10 cellular contexts compared by ENCODE assay signal in the genomic region with DNA sequence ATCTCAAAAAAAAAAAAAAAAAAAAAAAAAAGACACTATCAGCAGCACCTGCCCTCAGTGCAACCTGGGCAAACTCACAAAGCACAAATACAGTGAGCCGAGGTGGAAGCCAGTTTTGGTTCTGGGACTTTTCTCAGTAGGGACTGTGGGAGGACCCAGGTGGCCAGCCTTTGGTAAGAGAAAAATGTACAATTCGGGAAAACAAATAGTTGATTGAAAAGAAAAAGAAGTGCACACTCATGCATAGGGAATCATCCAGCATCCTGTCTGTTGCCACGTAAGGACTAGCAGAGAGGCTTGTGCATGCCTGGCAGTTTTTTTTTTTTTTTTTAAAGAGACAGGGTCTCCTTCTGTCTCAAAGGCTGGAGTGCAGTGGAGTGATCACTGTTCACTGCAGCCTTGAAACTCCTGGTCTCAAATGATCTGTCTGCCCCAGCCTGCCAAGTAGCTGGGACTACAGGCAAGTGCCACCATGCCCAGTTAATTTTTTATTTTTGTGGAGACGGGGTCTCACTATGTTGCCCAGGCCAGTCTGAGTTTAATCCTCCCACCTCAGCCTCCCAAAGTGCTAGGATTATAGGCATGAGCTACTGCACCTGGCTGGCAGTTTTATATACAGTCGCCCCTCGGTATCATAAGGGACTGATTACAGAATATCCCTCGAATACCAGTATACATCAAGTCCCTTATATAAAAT. TPM values are rescaled to one million over a fixed set of nuclear protein-coding genes. Genes with fewer than 3 reads are reported as not detected.
DNase-seq lines count a peak whose midpoint lies in the region; FAIRE-seq and TF ChIP-seq lines count a peak whose summit lies in the region.
"Had no signal": no experiment of that assay in that cellular context is flagged by ENCODE, and none has a peak within 500 bp of the region (broad histone marks: within the 10 kb centered on the region; RNA-seq: fewer than 3 reads in every experiment).

No MANE protein-coding gene starts in this region.

- TF ChIP-seq POLR2A in endothelial cell of umbilical vein (IDR thresholded peaks at IDR 0.05; ENCODE audit: low read depth, low read length) (no peak), sigmoid colon (IDR thresholded peaks at IDR 0.05) (no peak)

- peak; percentile 98 for FAIRE-seq in endothelial cell of umbilical vein (lab: Jason Lieb, UNC)

- H3K9me3 ChIP-seq in endothelial cell of umbilical vein (replicated peaks; ENCODE audit: control insufficient read depth, insufficient read depth, low read length) (no peaks in the 10 kb centered on the region), sigmoid colon (no peaks in the 10 kb centered on the region)
- H3K9me3 ChIP-seq: esophagus squamous epithelium had no signal

- DNase-seq in DMS153 (lab: John Stamatoyannopoulos, UW), result peak; percentile 44
- DNase-seq in DMS153 treated with DMSO at 0.1 percent for 48 hours (lab: John Stamatoyannopoulos, UW; ENCODE audit: unreplicated experiment), result no peak
- peak; percentile 28 for DNase-seq in NCI-H526 treated with DMSO at 0.1 percent for 48 hours (lab: John Stamatoyannopoulos, UW)
- peak; percentile 72 for DNase-seq in endothelial cell of umbilical vein (ENCODE audit: low read depth, low spot score)
- peak; percentile 63 for DNase-seq in renal cortical epithelial cell (ENCODE audit: low read depth)
- no peak for DNase-seq in NCI-H82 treated with DMSO at 0.1 percent for 48 hours (lab: John Stamatoyannopoulos, UW; ENCODE audit: unreplicated experiment)
- no peak for DNase-seq in sigmoid colon
- DNase-seq in head of caudate nucleus, result no peak
- DNase-seq: esophagus squamous epithelium had no signal

- H3K27ac ChIP-seq in endothelial cell of umbilical vein (ENCODE audit: insufficient read depth, low read depth, low read length) (peak overlapping the region; percentile 77), sigmoid colon (no peak overlapping the region)
- H3K27ac ChIP-seq: 22Rv1, esophagus squamous epithelium had no signal

- CTCF ChIA-PET in endothelial cell of umbilical vein (lab: Charles Lee), result interaction anchor here (0.7 to 1.3 kb wide), 2 partner anchors 32 to 50 kb away, joined by 3 to 4 read pairs; no protein-coding TSS in a partner anchor

- POLR2A ChIA-PET in endothelial cell of umbilical vein (lab: Charles Lee), result no interaction called here

- H3K4me2 ChIP-seq in endothelial cell of umbilical vein (ENCODE audit: insufficient read depth, low read length), result peak overlapping the region; percentile 78

- peaks cover 24% of the 10 kb centered on the region for H3K4me1 ChIP-seq in endothelial cell of umbilical vein (ENCODE audit: control insufficient read depth, extremely low read depth, insufficient read depth, low read length)
- H3K4me1 ChIP-seq in sigmoid colon, result no peaks in the 10 kb centered on the region

- TF ChIP-seq EP300 in sigmoid colon (IDR thresholded peaks at IDR 0.05), result no peak

- no peaks in the 10 kb centered on the region for H3K9me1 ChIP-seq in endothelial cell of umbilical vein (replicated peaks; ENCODE audit: control insufficient read depth, extremely low read depth, insufficient read depth, low read length)

- H3K27me3 ChIP-seq in endothelial cell of umbilical vein (ENCODE audit: control insufficient read depth in 2 of 2, insufficient read depth in 2 of 2, low read length in 2 of 2) (no peaks in the 10 kb centered on the region), sigmoid colon (no peaks in the 10 kb centered on the region)
- H3K27me3 ChIP-seq: esophagus squamous epithelium had no signal

- no peak overlapping the region for H2AFZ ChIP-seq in endothelial cell of umbilical vein (ENCODE audit: low read depth, low read length)

- no TSS peak for BruUV-seq in endothelial cell of umbilical vein (replicated peaks; lab: Mats Ljungman, UMichigan)

- H3K9ac ChIP-seq in endothelial cell of umbilical vein (replicated peaks; ENCODE audit: extremely low read depth, insufficient read depth, low read length), result peak overlapping the region; percentile 50

- peaks cover 0 to 6% of the 10 kb centered on the region in 2 experiments for H3K36me3 ChIP-seq in endothelial cell of umbilical vein (ENCODE audit: control insufficient read depth in 2 of 2, extremely low read depth in 1 of 2, insufficient read depth in 2 of 2, low read length in 2 of 2)
- H3K36me3 ChIP-seq in sigmoid colon, result no peaks in the 10 kb centered on the region
- H3K36me3 ChIP-seq: esophagus squamous epithelium had no signal

- no peaks in the 10 kb centered on the region for H4K20me1 ChIP-seq in endothelial cell of umbilical vein (replicated peaks; ENCODE audit: control insufficient read depth, extremely low read depth, insufficient read depth, low read length)

- WGBS in sigmoid colon, 2 donors, result 59 to 73% methylated on average over 7 of the region's 7 CpGs

- H3K4me3 ChIP-seq in endothelial cell of umbilical vein (replicated peaks in 1 of 3; ENCODE audit: insufficient read depth in 1 of 3, low read depth in 1 of 3, low read length in 3 of 3) (no peak overlapping the region), sigmoid colon (no peak overlapping the region)
- H3K4me3 ChIP-seq: esophagus squamous epithelium had no signal

- H3K79me2 ChIP-seq in endothelial cell of umbilical vein (ENCODE audit: control insufficient read depth, insufficient read depth, low read length), result peaks cover 13% of the 10 kb centered on the region

- TF ChIP-seq CTCF in endothelial cell of umbilical vein (IDR thresholded peaks at IDR 0.05; ENCODE audit: extremely low read depth in 1 of 2, insufficient read depth in 1 of 2, low read depth in 1 of 2, low read length in 2 of 2) (no peak), sigmoid colon (IDR thresholded peaks at IDR 0.05) (no peak)

- intact Hi-C loops in endothelial cell of umbilical vein (cut with micrococcal nuclease) (loop anchor here (2.0 kb wide), 1 partner anchor 38 kb away; a partner anchor contains a TSS), sigmoid colon (cut with DNase I) (no loop called here), head of caudate nucleus (cut with DNase I) (no loop called here)

- dilution Hi-C loops in endothelial cell of umbilical vein (cut with MboI; ENCODE audit: extremely low pct_ligation_motif_present, low sequenced_read_pairs), result no loop called here

TF ChIP-seq in endothelial cell of umbilical vein, 7 proteins besides CTCF, POLR2A, EP300 and RAD21:
- TF ChIP-seq, protein P1, sequence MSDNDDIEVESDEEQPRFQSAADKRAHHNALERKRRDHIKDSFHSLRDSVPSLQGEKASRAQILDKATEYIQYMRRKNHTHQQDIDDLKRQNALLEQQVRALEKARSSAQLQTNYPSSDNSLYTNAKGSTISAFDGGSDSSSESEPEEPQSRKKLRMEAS (IDR thresholded peaks at IDR 0.05; ENCODE audit: insufficient read depth, insufficient read length), result no peak
- no peak for TF ChIP-seq GATA2 (IDR thresholded peaks at IDR 0.05; ENCODE audit: insufficient read depth, insufficient read length, low read depth, low read length)
- no peak for TF ChIP-seq FOS (IDR thresholded peaks at IDR 0.05; ENCODE audit: borderline replicate concordance, insufficient read depth, low read length)
- TF ChIP-seq MYC (IDR thresholded peaks at IDR 0.05; ENCODE audit: low read depth, low read length), result no peak
- no peak for TF ChIP-seq JUN (IDR thresholded peaks at IDR 0.05; ENCODE audit: borderline replicate concordance, insufficient read depth, insufficient read length, low read depth)
- TF ChIP-seq EZH2 (IDR thresholded peaks at IDR 0.05; ENCODE audit: borderline replicate concordance, low read depth, low read length, severe bottlenecking), result no peak
- TF ChIP-seq POLR2AphosphoS5 (IDR thresholded peaks at IDR 0.05; ENCODE audit: insufficient read depth, low read depth, low read length), result no peak

RNA-seq across cellular contexts. Expression of a gene that starts 36.7 kb away (rescaled TPM):
- total RNA-seq in endothelial cell of umbilical vein (48.4 and 49.4 TPM in 2 replicates), renal cortical epithelial cell (27.4 and 37.4 TPM in 2 replicates), sigmoid colon (10 to 100 TPM; 15.9 to 24.3 (median 17.2) TPM)
- polyA plus RNA-seq in endothelial cell of umbilical vein (121 and 137 TPM in 2 replicates), sigmoid colon (10 to 100 TPM in 1 of 3 donors, 1 to 10 TPM in 2; 5.1 to 13.8 (median 5.4) TPM)
- 62.1 and 76.6 TPM in 2 replicates for polyA plus RNA-seq in endothelial cell of umbilical vein (2011; cell fraction: cytosol; rRNA removed)
- 57.8 and 61.9 TPM in 2 replicates for polyA plus RNA-seq in endothelial cell of umbilical vein (2011; cell fraction: nucleus; rRNA removed)
- 29.7 and 39.1 TPM in 2 replicates for polyA plus RNA-seq in endothelial cell of umbilical vein (2012)
- polyA minus RNA-seq in endothelial cell of umbilical vein, result 73.8 and 99.0 TPM in 2 replicates
- polyA minus RNA-seq in endothelial cell of umbilical vein (2011; cell fraction: cytosol; rRNA and poly(A)+ RNA removed), result 7.9 TPM
- 57.6 and 61.9 TPM in 2 replicates for polyA minus RNA-seq in endothelial cell of umbilical vein (2011; cell fraction: nucleus; rRNA and poly(A)+ RNA removed)

RNA-seq across cellular contexts. Expression of a gene that starts 40.9 kb away (rescaled TPM):
- total RNA-seq in endothelial cell of umbilical vein (49.8 and 54.9 TPM in 2 replicates), renal cortical epithelial cell (38.7 and 50.4 TPM in 2 replicates), sigmoid colon (10 to 100 TPM; 14.0 to 19.1 (median 15.8) TPM)
- polyA plus RNA-seq in endothelial cell of umbilical vein (33.5 and 35.7 TPM in 2 replicates), sigmoid colon (10 to 100 TPM in 2 of 3 donors, 1 to 10 TPM in 1; 8.4 to 18.2 (median 10.2) TPM)
- polyA plus RNA-seq in endothelial cell of umbilical vein (2011; cell fraction: cytosol; rRNA removed), result 32.5 and 33.3 TPM in 2 replicates
- 68.4 and 94.4 TPM in 2 replicates for polyA plus RNA-seq in endothelial cell of umbilical vein (2011; cell fraction: nucleus; rRNA removed)
- 25.4 and 28.8 TPM in 2 replicates for polyA plus RNA-seq in endothelial cell of umbilical vein (2012)
- polyA minus RNA-seq in endothelial cell of umbilical vein, result 48.9 and 65.7 TPM in 2 replicates
- 20.1 TPM for polyA minus RNA-seq in endothelial cell of umbilical vein (2011; cell fraction: cytosol; rRNA and poly(A)+ RNA removed)
- polyA minus RNA-seq in endothelial cell of umbilical vein (2011; cell fraction: nucleus; rRNA and poly(A)+ RNA removed), result 53.7 and 54.0 TPM in 2 replicates

Comparison
In these comparisons a context has a peak if more than half of its experiments do, and no peak if none do; other contexts are left out.
1. DNase-seq: peak in DMS153 (single experiment), NCI-H526 treated with DMSO at 0.1 percent for 48 hours (single experiment), endothelial cell of umbilical vein (single experiment) and renal cortical epithelial cell (single experiment); none in DMS153 treated with DMSO at 0.1 percent for 48 hours (single experiment), NCI-H82 treated with DMSO at 0.1 percent for 48 hours (single experiment), sigmoid colon (single experiment) and head of caudate nucleus (0 of 42).